Comparison of ENCODE assay signal across 32 cellular contexts in the genomic region with DNA sequence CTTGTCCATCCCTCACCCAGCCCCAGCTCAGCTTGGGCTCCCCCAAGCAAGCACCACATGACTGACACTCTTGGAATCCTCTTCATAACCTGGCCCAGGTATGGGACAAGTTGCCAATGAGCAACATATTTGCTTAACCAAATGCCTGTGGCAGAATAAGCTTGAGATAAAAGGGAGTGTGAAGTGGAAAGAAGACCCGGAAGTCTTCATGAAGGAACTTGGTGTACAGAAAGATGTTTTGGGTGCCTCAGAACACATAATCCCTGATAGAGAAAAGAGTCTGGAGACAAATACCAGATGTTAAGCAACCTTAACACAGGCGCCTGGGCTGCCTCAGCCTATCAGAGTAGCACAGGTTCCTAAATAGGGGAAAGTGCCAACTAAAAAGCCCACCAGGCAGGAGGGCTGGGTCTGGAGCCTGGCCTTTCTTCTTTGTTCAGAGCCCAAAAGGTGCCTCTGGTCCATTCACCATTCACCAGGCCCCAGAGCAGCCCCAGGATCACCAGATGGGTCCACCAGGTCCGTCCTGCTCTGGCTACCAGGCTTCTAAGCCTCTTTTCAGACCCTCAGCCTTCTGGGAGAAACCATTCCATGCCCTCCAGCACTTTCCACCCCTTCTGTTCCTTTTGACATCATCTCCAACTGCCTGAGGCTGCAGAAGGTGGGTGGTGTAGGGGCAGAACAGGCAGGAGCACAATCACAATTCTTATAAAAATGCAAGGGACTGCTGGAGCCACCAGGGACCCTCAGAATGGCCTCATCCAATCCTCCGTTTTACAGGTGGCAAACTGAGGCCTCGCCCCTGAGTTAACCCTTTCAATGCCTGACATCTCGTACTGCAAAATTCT. TPM values are rescaled to one million over a fixed set of nuclear protein-coding genes. Genes with fewer than 3 reads are reported as not detected.
DNase-seq lines count a peak whose midpoint lies in the region; ATAC-seq, FAIRE-seq and TF ChIP-seq lines count a peak whose summit lies in the region.
"Had no signal": no experiment of that assay in that cellular context is flagged by ENCODE, and none has a peak within 500 bp of the region (broad histone marks: within the 10 kb centered on the region; RNA-seq: fewer than 3 reads in every experiment).

No MANE protein-coding gene starts in this region.

- no peak overlapping the region for H3K23ac ChIP-seq in H9 (ENCODE audit: insufficient read length, low read depth, low read length)

- H3K9me3 ChIP-seq in ascending aorta: no peaks in the 10 kb centered on the region
- no peaks in the 10 kb centered on the region for H3K9me3 ChIP-seq in gastroesophageal sphincter
- H3K9me3 ChIP-seq in stomach: no peaks in the 10 kb centered on the region
- no peaks in the 10 kb centered on the region for H3K9me3 ChIP-seq in body of pancreas
- H3K9me3 ChIP-seq in H9 (ENCODE audit: control insufficient read depth, low read depth, low read length): no peaks in the 10 kb centered on the region
- H3K9me3 ChIP-seq: heart left ventricle, lower lobe of right lung, upper lobe of right lung had no signal

- peak; percentile 14 for FAIRE-seq in GM12892 (lab: Jason Lieb, UNC)
- FAIRE-seq: A204.1, colon, endothelial cell of umbilical vein, GM18507, H54 had no signal

- H3K4me1 Mint-ChIP-seq in H9: 0 out of 4 replicates have a peak, but pooled peaks cover 0 to 2% of the 10 kb centered on the region in 2 experiments
- H3K4me1 Mint-ChIP-seq in activated CD4-positive, alpha-beta T cell treated with anti-CD3 and anti-CD28 coated beads for 36 hours: no peaks in the 10 kb centered on the region
- H3K4me1 Mint-ChIP-seq: activated CD4-positive, alpha-beta T cell treated with anti-CD3 and anti-CD28 coated beads, Interleukin-2, amount 10 ng/mL, durations not matched to agents 24 days and 14 days had no signal

- no peak overlapping the region for H3K4ac ChIP-seq in H9 (ENCODE audit: low read depth, low read length)

- H3K36me3 ChIP-seq in ascending aorta (no peaks in the 10 kb centered on the region), gastroesophageal sphincter (no peaks in the 10 kb centered on the region), stomach (no peaks in the 10 kb centered on the region), body of pancreas (replicated peaks in 1 of 2; ENCODE audit: insufficient read depth in 1 of 2, low read depth in 2 of 2) (no peaks in the 10 kb centered on the region)
- H3K36me3 ChIP-seq: heart left ventricle, lower lobe of right lung, upper lobe of right lung had no signal

- H2BK12ac ChIP-seq in H9 (ENCODE audit: insufficient read length, low read depth, low read length): no peak overlapping the region

- TF ChIP-seq POLR2A in GM12892 (IDR thresholded peaks at IDR 0.05; ENCODE audit: low read depth, low read length) (no peak), gastroesophageal sphincter (IDR thresholded peaks at IDR 0.05) (no peak), stomach (IDR thresholded peaks at IDR 0.05) (no peak), body of pancreas (IDR thresholded peaks at IDR 0.05) (no peak)

- no peak overlapping the region for H3K4me3 Mint-ChIP-seq in H9
- no peak overlapping the region for H3K4me3 Mint-ChIP-seq in activated CD4-positive, alpha-beta T cell treated with anti-CD3 and anti-CD28 coated beads for 36 hours
- H3K4me3 Mint-ChIP-seq: activated CD4-positive, alpha-beta T cell treated with anti-CD3 and anti-CD28 coated beads, Interleukin-2, amount 10 ng/mL, durations not matched to agents 24 days and 14 days; CD8-positive, alpha-beta T cell; naive thymus-derived CD8-positive, alpha-beta T cell had no signal

- no peak overlapping the region for H3K9ac ChIP-seq in H9 (ENCODE audit: extremely low read depth, insufficient read length, low read length)

- no peaks in the 10 kb centered on the region for H4K20me1 ChIP-seq in H9 (ENCODE audit: control insufficient read depth, insufficient read depth, insufficient read length)

- no peak overlapping the region for H4K91ac ChIP-seq in H9 (ENCODE audit: insufficient read length, low read depth, low read length)

- no peak overlapping the region for H2BK5ac ChIP-seq in H9 (ENCODE audit: insufficient read length, low read length)

- no peak overlapping the region for H2BK15ac ChIP-seq in H9 (ENCODE audit: low read depth, low read length)

- H4K8ac ChIP-seq in H9 (replicated peaks; ENCODE audit: insufficient read length, low read depth, low read length): no peak overlapping the region

- intact Hi-C loops in ascending aorta (cut with DNase I): no loop called here
- intact Hi-C loops in stomach (cut with DNase I; ENCODE audit: low total_unique reads): no loop called here
- intact Hi-C loops in body of pancreas (cut with DNase I): no loop called here
- intact Hi-C loops in activated CD4-positive, alpha-beta T cell treated with anti-CD3 and anti-CD28 coated beads for 36 hours (cut with DNase I, micrococcal nuclease): no loop called here

- H3K4me3 ChIP-seq in ascending aorta: no peak overlapping the region
- H3K4me3 ChIP-seq in gastroesophageal sphincter: no peak overlapping the region
- no peak overlapping the region for H3K4me3 ChIP-seq in stomach
- no peak overlapping the region for H3K4me3 ChIP-seq in body of pancreas
- H3K4me3 ChIP-seq: heart left ventricle, lower lobe of right lung, upper lobe of right lung had no signal

- no peak overlapping the region for H4K5ac ChIP-seq in H9 (ENCODE audit: insufficient read length, low read depth, low read length)

- no peak overlapping the region for H2BK20ac ChIP-seq in H9 (ENCODE audit: low read depth, low read length, poor library complexity, severe bottlenecking)

- no peaks in the 10 kb centered on the region for H3K9me3 Mint-ChIP-seq in H9
- H3K9me3 Mint-ChIP-seq in activated CD4-positive, alpha-beta T cell treated with anti-CD3 and anti-CD28 coated beads for 36 hours (ENCODE audit: low read depth): no peaks in the 10 kb centered on the region
- H3K9me3 Mint-ChIP-seq: activated CD4-positive, alpha-beta T cell treated with anti-CD3 and anti-CD28 coated beads, Interleukin-2, amount 10 ng/mL, durations not matched to agents 24 days and 14 days; activated T-helper 2 cell treated with anti-CD3 and anti-CD28 coated beads, Interferon-gamma antibody, Interleukin-2, Interleukin-4, amounts not matched to agents 10 μg/mL and 5 μg/mL and 100 μg/mL, durations not matched to agents 14 hours and 24 hours and 36 hours; CD8-positive, alpha-beta T cell; naive thymus-derived CD8-positive, alpha-beta T cell had no signal

- no peak overlapping the region for H3T11ph ChIP-seq in H9 (ENCODE audit: low read length)

- no peak overlapping the region for H2BK120ac ChIP-seq in H9 (ENCODE audit: low read depth, low read length, poor library complexity, severe bottlenecking)

- CTCF ChIA-PET in activated CD4-positive, alpha-beta T cell treated with anti-CD3 and anti-CD28 coated beads for 36 hours (lab: Charles Lee): interaction anchor here (0.9 to 1.0 kb wide), 2 partner anchors 26 to 455 kb away, joined by 3 to 4 read pairs; no protein-coding TSS in a partner anchor

- TF ChIP-seq EP300 in gastroesophageal sphincter (IDR thresholded peaks at IDR 0.05) (peak; percentile 25), stomach (IDR thresholded peaks at IDR 0.05) (peak; percentile 11)

- no peak overlapping the region for H3K18ac ChIP-seq in H9 (ENCODE audit: insufficient read length, low read depth, low read length)

- H3K27ac Mint-ChIP-seq in H9: no peak overlapping the region
- H3K27ac Mint-ChIP-seq in activated CD4-positive, alpha-beta T cell treated with anti-CD3 and anti-CD28 coated beads for 36 hours: no peak overlapping the region
- H3K27ac Mint-ChIP-seq: activated CD4-positive, alpha-beta T cell treated with anti-CD3 and anti-CD28 coated beads, Interleukin-2, amount 10 ng/mL, durations not matched to agents 24 days and 14 days; activated T-helper 2 cell treated with anti-CD3 and anti-CD28 coated beads, Interferon-gamma antibody, Interleukin-2, Interleukin-4, amounts not matched to agents 10 μg/mL and 5 μg/mL and 100 μg/mL, durations not matched to agents 14 hours and 24 hours and 36 hours; CD8-positive, alpha-beta T cell; naive thymus-derived CD8-positive, alpha-beta T cell had no signal

- no peak overlapping the region for H3K56ac ChIP-seq in H9 (ENCODE audit: insufficient read length, low read depth, low read length)

- peaks cover 5% of the 10 kb centered on the region; the same call in 1 of the 2 replicates for H3K27me3 Mint-ChIP-seq in H9 (ENCODE audit: low read depth)
- peaks cover 6% of the 10 kb centered on the region for H3K27me3 Mint-ChIP-seq in activated CD4-positive, alpha-beta T cell treated with anti-CD3 and anti-CD28 coated beads for 36 hours

- ATAC-seq in gastroesophageal sphincter: peak; percentile 81
- no peak for ATAC-seq in body of pancreas
- no peak for ATAC-seq in activated CD4-positive, alpha-beta T cell treated with anti-CD3 and anti-CD28 coated beads for 36 hours
- ATAC-seq in HG03469 (IDR thresholded peaks at IDR 0.05; ENCODE audit: unreplicated experiment): no peak
- ATAC-seq: CD8-positive, alpha-beta T cell; heart left ventricle; lower lobe of right lung; naive thymus-derived CD8-positive, alpha-beta T cell; upper lobe of right lung had no signal

- H3K79me1 ChIP-seq in H9 (ENCODE audit: insufficient read depth, low read depth, low read length, poor library complexity, severe bottlenecking): no peaks in the 10 kb centered on the region

- H3K14ac ChIP-seq in H9 (ENCODE audit: insufficient read depth, low read length): no peak overlapping the region

- no peak for DNase-seq in GM12892 (ENCODE audit: insufficient read length)
- no peak for DNase-seq in ascending aorta (ENCODE audit: low spot score in 2 of 2)
- DNase-seq in stomach: no peak
- DNase-seq in body of pancreas: no peak
- DNase-seq in H9: no peak
- no peak for DNase-seq in activated CD4-positive, alpha-beta T cell treated with anti-CD3 and anti-CD28 coated beads for 36 hours
- DNase-seq: activated CD4-positive, alpha-beta T cell treated with anti-CD3 and anti-CD28 coated beads, Interleukin-2, amount 10 ng/mL, durations not matched to agents 24 days and 14 days; activated CD8-positive, alpha-beta memory T cell treated with anti-CD3 and anti-CD28 coated beads for 24 hours; activated naive CD4-positive, alpha-beta T cell treated with anti-CD3 and anti-CD28 coated beads, Interleukin-2, amount 50 U/mL, for 16 hours; activated T-cell treated with anti-CD3 and anti-CD28 coated beads for 4 hours; AML-193; amniotic stem cell; CD8-positive, alpha-beta T cell; heart left ventricle; Karpas-422; lower lobe of right lung; naive thymus-derived CD8-positive, alpha-beta T cell; NCI-H1436 treated with DMSO at 0.1 percent for 48 hours; occipital lobe; RPMI8226; stimulated activated CD4-positive, alpha-beta T cell treated with anti-CD3 and anti-CD28 coated beads, Interleukin-15, amount 100 ng/mL, for 24 hours; stimulated activated CD4-positive, alpha-beta T cell treated with anti-CD3 and anti-CD28 coated beads, Interleukin-4, amount 100 ng/mL, for 4 hours; upper lobe of right lung had no signal

- H3K27me3 ChIP-seq in ascending aorta (no peaks in the 10 kb centered on the region), gastroesophageal sphincter (no peaks in the 10 kb centered on the region), stomach (no peaks in the 10 kb centered on the region), body of pancreas (no peaks in the 10 kb centered on the region), H9 (ENCODE audit: insufficient read depth, low read length) (no peaks in the 10 kb centered on the region)
- H3K27me3 ChIP-seq: upper lobe of right lung had no signal

- no peak overlapping the region for H2AK5ac ChIP-seq in H9 (ENCODE audit: insufficient read length, low read length)

- no peaks in the 10 kb centered on the region for H3K23me2 ChIP-seq in H9 (ENCODE audit: insufficient read length, low read depth, low read length, poor library complexity, severe bottlenecking)

- H3K4me2 ChIP-seq in H9 (ENCODE audit: insufficient read depth, insufficient read length, low read length): no peak overlapping the region

- no peak for TF ChIP-seq CTCF in ascending aorta (IDR thresholded peaks at IDR 0.05)
- no peak for TF ChIP-seq CTCF in gastroesophageal sphincter (IDR thresholded peaks at IDR 0.05)
- TF ChIP-seq CTCF in stomach (IDR thresholded peaks at IDR 0.05): no peak
- no peak for TF ChIP-seq CTCF in body of pancreas (IDR thresholded peaks at IDR 0.05)
- no peak for TF ChIP-seq CTCF in H9 (conservative IDR thresholded peaks at IDR 0.05)

- H3K4me1 ChIP-seq in ascending aorta (peaks cover 13 to 29% of the 10 kb centered on the region in 2 donors), gastroesophageal sphincter (peaks cover 3 to 89% (median 11%) of the 10 kb centered on the region in 3 donors), stomach (peaks cover 8 to 79% (median 41%) of the 10 kb centered on the region in 4 donors), body of pancreas (no peaks in the 10 kb centered on the region), H9 (ENCODE audit: insufficient read depth, low read length) (no peaks in the 10 kb centered on the region)
- H3K4me1 ChIP-seq: lower lobe of right lung, upper lobe of right lung had no signal

- no peaks in the 10 kb centered on the region for H3K36me3 Mint-ChIP-seq in H9 (ENCODE audit: insufficient read depth in 1 of 3, low read depth in 3 of 3)
- no peaks in the 10 kb centered on the region for H3K36me3 Mint-ChIP-seq in activated CD4-positive, alpha-beta T cell treated with anti-CD3 and anti-CD28 coated beads for 36 hours (ENCODE audit: low read depth)
- H3K36me3 Mint-ChIP-seq: CD8-positive, alpha-beta T cell; naive thymus-derived CD8-positive, alpha-beta T cell had no signal

- peak overlapping the region; percentile 52 to 56 for H3K27ac ChIP-seq in ascending aorta
- peak overlapping the region; percentile 73 to 85 (median 80) for H3K27ac ChIP-seq in gastroesophageal sphincter
- peak overlapping the region in 4 of 5 donors; percentile 45 to 84 (median 61) for H3K27ac ChIP-seq in stomach
- no peak overlapping the region for H3K27ac ChIP-seq in body of pancreas
- H3K27ac ChIP-seq in H9 (ENCODE audit: insufficient read length, low read depth, low read length): no peak overlapping the region
- H3K27ac ChIP-seq: lower lobe of right lung, upper lobe of right lung had no signal

- WGBS in gastroesophageal sphincter (ENCODE audit: low coverage in 1 of 2), 2 donors: 50 to 54% methylated on average over 5 to 6 of the region's 6 CpGs
- 68 to 75% (median 72%) methylated on average over 6 of the region's 6 CpGs for WGBS in stomach, 5 donors
- WGBS in body of pancreas, 2 donors: 68 to 74% methylated on average over 6 of the region's 6 CpGs
- no CpG with 5 or more reads among the region's 6 CpGs for WGBS in H9 (ENCODE audit: extremely low coverage, insufficient read length, low lambda C conversion rate)

- no peak overlapping the region for H2AFZ ChIP-seq in H9 (ENCODE audit: low read length)

- POLR2A ChIA-PET in activated CD4-positive, alpha-beta T cell treated with anti-CD3 and anti-CD28 coated beads for 36 hours (lab: Charles Lee): no interaction called here

- H3K79me2 ChIP-seq in H9 (ENCODE audit: insufficient read depth, low read length): no peaks in the 10 kb centered on the region

RNA-seq across cellular contexts. Expression of a gene that starts 22.6 kb away (rescaled TPM):
- polyA plus RNA-seq in GM12892 (2012; ENCODE audit: missing spikeins): 31.4 TPM
- total RNA-seq in ascending aorta: 28.6 TPM
- total RNA-seq in gastroesophageal sphincter: 100 to 1,000 TPM; 168 to 389 (median 323) TPM
- 100 to 1,000 TPM in 2 of 5 donors, 10 to 100 TPM in 3; 41.4 to 155 (median 76.9) TPM for total RNA-seq in stomach
- 10 to 100 TPM in 1 of 3 donors, 1 to 10 TPM in 1, under 1 TPM in 1; 0.92 to 26.0 (median 2.8) TPM for polyA plus RNA-seq in stomach
- 1 to 10 TPM; 5.9 to 9.3 TPM for total RNA-seq in body of pancreas
- total RNA-seq in H9 (2021): 1.7 and 2.0 TPM in 2 replicates
- under 1 TPM in 1 of 2 experiments, not detected in 1; 0.18 TPM for total RNA-seq in activated CD4-positive, alpha-beta T cell treated with anti-CD3 and anti-CD28 coated beads for 36 hours
- total RNA-seq: activated CD4-positive, alpha-beta T cell treated with anti-CD3 and anti-CD28 coated beads, Interleukin-2, amount 10 ng/mL, durations not matched to agents 24 days and 14 days; CD8-positive, alpha-beta T cell; naive thymus-derived CD8-positive, alpha-beta T cell; SK-MEL-5 had no signal
- polyA plus RNA-seq: naive thymus-derived CD8-positive, alpha-beta T cell had no signal

Comparison
In these comparisons a context has a peak if more than half of its experiments do, and no peak if none do; other contexts are left out.
1. H3K27ac ChIP-seq: peak in ascending aorta (2 of 2), gastroesophageal sphincter (4 of 4) and stomach (4 of 5); none in body of pancreas (0 of 4) and H9 (single experiment).